In genomic region chr16:48354385-48354784, GRCh38 we compare ENCODE assay signal across 7 cellular contexts. TPM values are rescaled to one million over a fixed set of nuclear protein-coding genes. Genes with fewer than 3 reads are reported as not detected.
DNase-seq lines count a peak whose midpoint lies in the region; ATAC-seq and TF ChIP-seq lines count a peak whose summit lies in the region.
"Not testable (repeated sequence)": the region's sequence is repeated elsewhere in the genome, so short reads cannot be mapped to it uniquely, and the experiment has no call there.

No MANE protein-coding gene starts in this region.

- H3K9me3 ChIP-seq in T-helper 17 cell (ENCODE audit: control insufficient read depth, low read length, poor library complexity, severe bottlenecking): not testable (repeated sequence)

- CTCF ChIA-PET in activated CD4-positive, alpha-beta memory T cell treated with anti-CD3 and anti-CD28 coated beads for 36 hours (lab: Charles Lee): interaction anchor here (1.0 to 9.1 kb wide), 13 partner anchors 8 to 278 kb away, joined by 3 to 121 read pairs (median 4); partner anchors contain the start of gene N4BP1

- H3K4me3 Mint-ChIP-seq in T-helper 17 cell; activated CD4-positive, alpha-beta memory T cell treated with anti-CD3 and anti-CD28 coated beads for 36 hours; activated T-cell treated with anti-CD3 and anti-CD28 coated beads, Interleukin-2, amount 50 U/mL, for 72 hours; activated naive CD8-positive, alpha-beta T cell; dendritic cell treated with granulocyte-macrophage colony-stimulating factor and Interleukin-4, amounts not matched to agents 40 ng/mL and 50 ng/mL, for 4 days; osteocyte (ENCODE audit: unreplicated experiment): not testable (repeated sequence)

- POLR2A ChIA-PET in activated CD4-positive, alpha-beta memory T cell treated with anti-CD3 and anti-CD28 coated beads for 36 hours (lab: Charles Lee): interaction anchor here (0.7 to 0.9 kb wide), 2 partner anchors 10 to 269 kb away, joined by 3 read pairs; no protein-coding TSS in a partner anchor

- ATAC-seq in T-helper 17 cell: not testable (repeated sequence)
- ATAC-seq in activated T-cell treated with anti-CD3 and anti-CD28 coated beads, Interleukin-2, amount 50 U/mL, for 72 hours (replicated peaks in 1 of 2): peak; percentile 27 to 61
- peak; percentile 65 for ATAC-seq in stimulated activated naive CD8-positive, alpha-beta T cell treated with anti-CD3 and anti-CD28 coated beads, Interleukin-15, Interleukin-2, amounts not matched to agents 100 U/mL and 50 U/mL, for 24 hours

- H3K9me3 Mint-ChIP-seq in activated CD4-positive, alpha-beta memory T cell treated with anti-CD3 and anti-CD28 coated beads for 36 hours; activated T-cell treated with anti-CD3 and anti-CD28 coated beads, Interleukin-2, amount 50 U/mL, for 72 hours; activated naive CD8-positive, alpha-beta T cell (ENCODE audit: low read depth); dendritic cell treated with granulocyte-macrophage colony-stimulating factor and Interleukin-4, amounts not matched to agents 40 ng/mL and 50 ng/mL, for 4 days; osteocyte (ENCODE audit: unreplicated experiment): not testable (repeated sequence)

- intact Hi-C loops in activated CD4-positive, alpha-beta memory T cell treated with anti-CD3 and anti-CD28 coated beads for 36 hours (cut with micrococcal nuclease): loop anchor here (5.0 kb wide), 2 partner anchors 33 to 103 kb away; partner anchors contain the start of gene SIAH1
- intact Hi-C loops in dendritic cell treated with granulocyte-macrophage colony-stimulating factor and Interleukin-4, amounts not matched to agents 40 ng/mL and 50 ng/mL, for 4 days (cut with micrococcal nuclease): not testable (repeated sequence)

- H3K27me3 Mint-ChIP-seq in T-helper 17 cell; activated CD4-positive, alpha-beta memory T cell treated with anti-CD3 and anti-CD28 coated beads for 36 hours; activated T-cell treated with anti-CD3 and anti-CD28 coated beads, Interleukin-2, amount 50 U/mL, for 72 hours (ENCODE audit: low read depth); activated naive CD8-positive, alpha-beta T cell; dendritic cell treated with granulocyte-macrophage colony-stimulating factor and Interleukin-4, amounts not matched to agents 40 ng/mL and 50 ng/mL, for 4 days; osteocyte (ENCODE audit: unreplicated experiment): not testable (repeated sequence)

- H3K4me1 Mint-ChIP-seq in T-helper 17 cell: not testable (repeated sequence)
- peaks cover 20% of the 10 kb centered on the region for H3K4me1 Mint-ChIP-seq in activated CD4-positive, alpha-beta memory T cell treated with anti-CD3 and anti-CD28 coated beads for 36 hours (ENCODE audit: low read depth)
- H3K4me1 Mint-ChIP-seq in activated T-cell treated with anti-CD3 and anti-CD28 coated beads, Interleukin-2, amount 50 U/mL, for 72 hours (ENCODE audit: low read depth): peaks cover 23% of the 10 kb centered on the region
- H3K4me1 Mint-ChIP-seq in activated naive CD8-positive, alpha-beta T cell (ENCODE audit: low read depth): peaks cover 18% of the 10 kb centered on the region
- peaks cover 30% of the 10 kb centered on the region for H3K4me1 Mint-ChIP-seq in dendritic cell treated with granulocyte-macrophage colony-stimulating factor and Interleukin-4, amounts not matched to agents 40 ng/mL and 50 ng/mL, for 4 days (ENCODE audit: low read depth)
- H3K4me1 Mint-ChIP-seq in osteocyte (ENCODE audit: unreplicated experiment): peaks cover 11% of the 10 kb centered on the region

- TF ChIP-seq CTCF in osteocyte (IDR thresholded peaks at IDR 0.05): not testable (repeated sequence)

- DNase-seq in T-helper 17 cell: not testable (repeated sequence)
- DNase-seq in activated CD4-positive, alpha-beta memory T cell treated with anti-CD3 and anti-CD28 coated beads for 36 hours: peak; percentile 33
- DNase-seq in activated T-cell treated with anti-CD3 and anti-CD28 coated beads, Interleukin-2, amount 50 U/mL, for 72 hours: peak in 1 of 2 donors; percentile 28
- peak; percentile 11 for DNase-seq in osteocyte (ENCODE audit: extremely low spot score, unreplicated experiment)
- peak; percentile 20 for DNase-seq in stimulated activated naive CD8-positive, alpha-beta T cell treated with anti-CD3 and anti-CD28 coated beads, Interleukin-15, Interleukin-2, amounts not matched to agents 100 U/mL and 50 U/mL, for 24 hours

- not testable (repeated sequence) for H3K36me3 Mint-ChIP-seq in T-helper 17 cell (ENCODE audit: low read depth); activated naive CD8-positive, alpha-beta T cell
- peaks cover 38% of the 10 kb centered on the region for H3K36me3 Mint-ChIP-seq in activated CD4-positive, alpha-beta memory T cell treated with anti-CD3 and anti-CD28 coated beads for 36 hours
- peaks cover 8 to 22% of the 10 kb centered on the region in 2 donors for H3K36me3 Mint-ChIP-seq in activated T-cell treated with anti-CD3 and anti-CD28 coated beads, Interleukin-2, amount 50 U/mL, for 72 hours (ENCODE audit: insufficient read depth in 2 of 2)
- H3K36me3 Mint-ChIP-seq in dendritic cell treated with granulocyte-macrophage colony-stimulating factor and Interleukin-4, amounts not matched to agents 40 ng/mL and 50 ng/mL, for 4 days (ENCODE audit: low read depth): peaks cover 90% of the 10 kb centered on the region
- peaks cover 38% of the 10 kb centered on the region for H3K36me3 Mint-ChIP-seq in osteocyte (ENCODE audit: unreplicated experiment)

- H3K27ac Mint-ChIP-seq in T-helper 17 cell: peak overlapping the region; percentile 34
- H3K27ac Mint-ChIP-seq in activated CD4-positive, alpha-beta memory T cell treated with anti-CD3 and anti-CD28 coated beads for 36 hours; activated T-cell treated with anti-CD3 and anti-CD28 coated beads, Interleukin-2, amount 50 U/mL, for 72 hours; osteocyte (ENCODE audit: unreplicated experiment): not testable (repeated sequence)
- peak overlapping the region; percentile 34 for H3K27ac Mint-ChIP-seq in activated naive CD8-positive, alpha-beta T cell
- peak overlapping the region; percentile 59 for H3K27ac Mint-ChIP-seq in dendritic cell treated with granulocyte-macrophage colony-stimulating factor and Interleukin-4, amounts not matched to agents 40 ng/mL and 50 ng/mL, for 4 days

RNA-seq across cellular contexts. Expression of gene SIAH1, which starts 30.8 kb away (rescaled TPM):
- total RNA-seq in T-helper 17 cell: 10 to 100 TPM; 36.4 to 41.2 TPM
- total RNA-seq in activated CD4-positive, alpha-beta memory T cell treated with anti-CD3 and anti-CD28 coated beads for 36 hours: 10 to 100 TPM; 13.0 to 13.8 TPM
- 10 to 100 TPM; 28.2 to 30.4 TPM for total RNA-seq in activated T-cell treated with anti-CD3 and anti-CD28 coated beads, Interleukin-2, amount 50 U/mL, for 72 hours
- 29.4 and 32.2 TPM in 2 replicates for total RNA-seq in osteocyte
